In the genomic region with DNA sequence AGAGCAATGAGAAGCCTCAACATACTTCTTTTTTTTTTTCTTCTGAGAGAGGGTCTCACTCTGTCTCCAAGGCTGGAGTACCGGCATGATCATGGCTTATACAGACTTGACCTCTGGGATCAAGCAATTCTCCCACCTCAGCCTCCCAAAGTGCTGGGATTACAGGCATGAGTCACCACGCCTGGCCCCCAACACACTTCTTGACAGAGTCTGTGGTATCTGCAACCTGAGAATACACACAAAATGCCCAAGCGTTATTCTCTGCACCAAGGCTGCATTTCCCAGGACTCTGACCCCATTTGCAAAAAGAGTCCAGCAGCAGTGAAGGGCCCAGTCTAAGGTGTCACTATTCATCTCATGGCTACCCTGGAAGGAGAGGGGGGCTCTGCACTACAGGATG, we compare ENCODE assay signal across 18 cellular contexts.
"Had no signal": no experiment of that assay in that cellular context is flagged by ENCODE, and none has a peak within 500 bp of the region (broad histone marks: within the 10 kb centered on the region; RNA-seq: fewer than 3 reads in every experiment).

No MANE protein-coding gene starts in this region.

- H3K27me3 ChIP-seq: body of pancreas, dorsolateral prefrontal cortex, thyroid gland had no signal

- H3K27ac ChIP-seq: body of pancreas, dorsolateral prefrontal cortex, thyroid gland had no signal

- H3K4me1 ChIP-seq: body of pancreas, thyroid gland had no signal

- H3K36me3 ChIP-seq: thyroid gland had no signal

- H3K9me3 ChIP-seq: body of pancreas, thyroid gland had no signal

- H3K4me3 ChIP-seq: body of pancreas, dorsolateral prefrontal cortex, lung, thyroid gland had no signal

- ATAC-seq: activated CD8-positive, alpha-beta T cell treated with anti-CD3 and anti-CD28 coated beads, Interleukin-2, amount 10 ng/mL, durations not matched to agents 7 days and 5 days; body of pancreas; natural killer cell treated with Interleukin-12 subunit alpha and Interleukin-12 subunit beta and Interleukin-15 and Interleukin-18, amount 100 ng/mL, for 72 hours; stimulated activated naive B cell treated with anti-CD40 and anti-IgM and Interleukin-4, amounts not matched to agents 10 μg/mL and 1 μg/mL and 100 μg/mL, for 72 hours had no signal

- DNase-seq: activated CD4-positive, alpha-beta T cell treated with anti-CD3 and anti-CD28 coated beads, Interleukin-2, amount 10 ng/mL, durations not matched to agents 7 days and 5 days; activated CD4-positive, CD25-positive, alpha-beta regulatory T cell; activated CD8-positive, alpha-beta memory T cell treated with anti-CD3 and anti-CD28 coated beads, Interleukin-2, amount 50 U/mL, for 4 hours; activated CD8-positive, alpha-beta T cell treated with anti-CD3 and anti-CD28 coated beads, Interleukin-2, amount 10 ng/mL, durations not matched to agents 7 days and 5 days; activated gamma-delta T cell; activated T-cell treated with anti-CD3 and anti-CD28 coated beads, Interleukin-2, amount 50 U/mL, for 48 hours; amniotic stem cell; body of pancreas; caudate nucleus; dorsolateral prefrontal cortex; hypothalamus; nucleus accumbens; stimulated activated naive B cell treated with anti-CD40 and anti-IgM and Interleukin-4, amounts not matched to agents 10 μg/mL and 1 μg/mL and 100 μg/mL, for 72 hours; T-helper 1 cell; T-helper 9 cell; thyroid gland had no signal
